34 cellular contexts compared by ENCODE assay signal in the genomic region with DNA sequence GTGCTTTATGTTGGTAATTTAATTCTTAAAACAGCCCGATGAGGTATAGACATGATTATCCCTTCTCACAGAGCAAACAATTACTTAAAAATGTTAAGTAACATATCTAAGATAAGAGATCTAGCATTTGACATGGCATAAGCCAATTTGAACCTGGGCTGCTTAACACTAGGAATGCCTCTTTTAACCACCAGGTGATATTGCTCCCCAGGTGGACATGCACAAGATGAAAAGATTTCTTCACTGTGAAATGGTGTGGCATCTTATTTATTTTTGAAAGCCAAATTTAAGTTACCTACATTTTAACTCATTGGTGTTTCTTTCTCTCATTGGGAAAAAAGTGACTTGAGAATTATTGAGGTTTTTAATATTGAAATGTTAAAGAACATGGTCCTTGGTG. TPM values are rescaled to one million over a fixed set of nuclear protein-coding genes. Genes with fewer than 3 reads are reported as not detected.
"Had no signal": no experiment of that assay in that cellular context is flagged by ENCODE, and none has a peak within 500 bp of the region (broad histone marks: within the 10 kb centered on the region; RNA-seq: fewer than 3 reads in every experiment).

No MANE protein-coding gene starts in this region.

- H3K27ac ChIP-seq: breast epithelium, gastrocnemius medialis, parathyroid adenoma, psoas muscle, sigmoid colon, upper lobe of left lung had no signal

- H3K27me3 Mint-ChIP-seq: activated CD4-positive, alpha-beta T cell treated with anti-CD3 and anti-CD28 coated beads for 36 hours; activated CD8-positive, alpha-beta memory T cell treated with anti-CD3 and anti-CD28 coated beads, Interleukin-2, amount 10 ng/mL, durations not matched to agents 7 days and 5 days; activated naive CD4-positive, alpha-beta T cell treated with anti-CD3 and anti-CD28 coated beads, Interleukin-2, amount 50 U/mL, for 24 hours; activated naive CD8-positive, alpha-beta T cell treated with anti-CD3 and anti-CD28 coated beads, Interleukin-2, amount 50 U/mL, for 24 hours; dendritic cell treated with granulocyte-macrophage colony-stimulating factor and Interleukin-4, amounts not matched to agents 40 ng/mL and 50 ng/mL, for 4 days; naive B cell; stimulated activated memory B cell treated with anti-CD40 and anti-IgM and Interleukin-4, amounts not matched to agents 10 μg/mL and 1 μg/mL and 100 μg/mL, for 72 hours; stimulated activated naive CD8-positive, alpha-beta T cell treated with anti-CD3 and anti-CD28 coated beads, Interleukin-15, amount 100 ng/mL, for 72 hours had no signal

- H3K4me2 ChIP-seq: smooth muscle cell had no signal

- ATAC-seq: activated CD4-positive, alpha-beta T cell treated with anti-CD3 and anti-CD28 coated beads for 36 hours; activated CD8-positive, alpha-beta memory T cell treated with anti-CD3 and anti-CD28 coated beads, Interleukin-2, amount 10 ng/mL, durations not matched to agents 7 days and 5 days; activated CD8-positive, alpha-beta T cell treated with anti-CD3 and anti-CD28 coated beads, Interleukin-2, amount 10 ng/mL, durations not matched to agents 7 days and 5 days; activated naive CD8-positive, alpha-beta T cell treated with anti-CD3 and anti-CD28 coated beads, Interleukin-2, amount 50 U/mL, for 24 hours; gastrocnemius medialis; left cardiac atrium; left ventricle myocardium superior; psoas muscle; stimulated activated memory B cell treated with anti-CD40 and anti-IgM and Interleukin-4, amounts not matched to agents 10 μg/mL and 1 μg/mL and 100 μg/mL, for 72 hours; stimulated activated naive CD8-positive, alpha-beta T cell treated with anti-CD3 and anti-CD28 coated beads, Interleukin-15, amount 100 ng/mL, for 72 hours had no signal

- H3K36me3 ChIP-seq: breast epithelium had no signal

- H3K27me3 ChIP-seq: breast epithelium, gastrocnemius medialis, sigmoid colon, upper lobe of left lung had no signal

- H3K4me1 ChIP-seq: breast epithelium, parathyroid adenoma, psoas muscle, sigmoid colon, upper lobe of left lung had no signal

- FAIRE-seq: endometrium, keratinocyte had no signal

- H3K4me3 ChIP-seq: breast epithelium, gastrocnemius medialis, psoas muscle, sigmoid colon, smooth muscle cell, upper lobe of left lung had no signal

- H2AFZ ChIP-seq: parathyroid adenoma had no signal

- DNase-seq: activated CD4-positive, alpha-beta T cell treated with anti-CD3 and anti-CD28 coated beads for 36 hours; activated CD4-positive, CD25-positive, alpha-beta regulatory T cell; activated CD8-positive, alpha-beta memory T cell treated with anti-CD3 and anti-CD28 coated beads, Interleukin-2, amount 10 ng/mL, durations not matched to agents 7 days and 5 days; activated CD8-positive, alpha-beta T cell treated with anti-CD3 and anti-CD28 coated beads, Interleukin-2, amount 10 ng/mL, durations not matched to agents 7 days and 5 days; activated naive CD8-positive, alpha-beta T cell treated with anti-CD3 and anti-CD28 coated beads, Interleukin-2, amount 50 U/mL, for 24 hours; activated T-cell treated with anti-CD3 and anti-CD28 coated beads, Interleukin-2, amount 50 U/mL, for 48 hours; amygdala; central memory CD4-positive, alpha-beta T cell; gastrocnemius medialis; glutamatergic neuron; left cardiac atrium; left ventricle myocardium superior; naive B cell; nephron progenitor cell; nucleus accumbens; psoas muscle; sigmoid colon; stimulated activated CD4-positive, alpha-beta T cell treated with anti-CD3 and anti-CD28 coated beads, Interleukin-1b, Interleukin-23, amount 100 ng/mL, for 48 hours; stimulated activated CD4-positive, alpha-beta T cell treated with anti-CD3 and anti-CD28 coated beads, Interleukin-4, amount 100 ng/mL, for 4 hours; stimulated activated CD8-positive, alpha-beta memory T cell treated with anti-CD3 and anti-CD28 coated beads, Interleukin-4, amount 100 ng/mL, for 48 hours; stimulated activated naive CD8-positive, alpha-beta T cell treated with anti-CD3 and anti-CD28 coated beads, Interleukin-15, amount 100 ng/mL, for 72 hours; substantia nigra; T-helper 2 cell; upper lobe of left lung had no signal

- H3K4me3 Mint-ChIP-seq: activated CD4-positive, alpha-beta T cell treated with anti-CD3 and anti-CD28 coated beads for 36 hours; activated CD8-positive, alpha-beta memory T cell treated with anti-CD3 and anti-CD28 coated beads, Interleukin-2, amount 10 ng/mL, durations not matched to agents 7 days and 5 days; activated CD8-positive, alpha-beta T cell treated with anti-CD3 and anti-CD28 coated beads, Interleukin-2, amount 10 ng/mL, durations not matched to agents 7 days and 5 days; activated naive CD4-positive, alpha-beta T cell treated with anti-CD3 and anti-CD28 coated beads, Interleukin-2, amount 50 U/mL, for 24 hours; activated naive CD8-positive, alpha-beta T cell treated with anti-CD3 and anti-CD28 coated beads, Interleukin-2, amount 50 U/mL, for 24 hours; dendritic cell treated with granulocyte-macrophage colony-stimulating factor and Interleukin-4, amounts not matched to agents 40 ng/mL and 50 ng/mL, for 4 days; naive B cell; nephron progenitor cell; stimulated activated memory B cell treated with anti-CD40 and anti-IgM and Interleukin-4, amounts not matched to agents 10 μg/mL and 1 μg/mL and 100 μg/mL, for 72 hours; stimulated activated naive CD8-positive, alpha-beta T cell treated with anti-CD3 and anti-CD28 coated beads, Interleukin-15, amount 100 ng/mL, for 72 hours had no signal

- H3K27ac Mint-ChIP-seq: activated CD4-positive, alpha-beta T cell treated with anti-CD3 and anti-CD28 coated beads for 36 hours; activated CD8-positive, alpha-beta memory T cell treated with anti-CD3 and anti-CD28 coated beads, Interleukin-2, amount 10 ng/mL, durations not matched to agents 7 days and 5 days; activated CD8-positive, alpha-beta T cell treated with anti-CD3 and anti-CD28 coated beads, Interleukin-2, amount 10 ng/mL, durations not matched to agents 7 days and 5 days; activated naive CD4-positive, alpha-beta T cell treated with anti-CD3 and anti-CD28 coated beads, Interleukin-2, amount 50 U/mL, for 24 hours; activated naive CD8-positive, alpha-beta T cell treated with anti-CD3 and anti-CD28 coated beads, Interleukin-2, amount 50 U/mL, for 24 hours; activated T-helper 2 cell treated with anti-CD3 and anti-CD28 coated beads, Interferon-gamma antibody, Interleukin-2, Interleukin-4, amounts not matched to agents 10 μg/mL and 5 μg/mL and 100 μg/mL, durations not matched to agents 14 hours and 24 hours and 36 hours; dendritic cell treated with granulocyte-macrophage colony-stimulating factor and Interleukin-4, amounts not matched to agents 40 ng/mL and 50 ng/mL, for 4 days; naive B cell; nephron progenitor cell; stimulated activated memory B cell treated with anti-CD40 and anti-IgM and Interleukin-4, amounts not matched to agents 10 μg/mL and 1 μg/mL and 100 μg/mL, for 72 hours; stimulated activated naive CD8-positive, alpha-beta T cell treated with anti-CD3 and anti-CD28 coated beads, Interleukin-15, amount 100 ng/mL, for 72 hours had no signal

- H3K9me3 ChIP-seq: gastrocnemius medialis had no signal

- H3K9ac ChIP-seq: parathyroid adenoma had no signal

- H3K4me1 Mint-ChIP-seq: activated CD4-positive, alpha-beta T cell treated with anti-CD3 and anti-CD28 coated beads for 36 hours; activated CD8-positive, alpha-beta memory T cell treated with anti-CD3 and anti-CD28 coated beads, Interleukin-2, amount 10 ng/mL, durations not matched to agents 7 days and 5 days; activated naive CD4-positive, alpha-beta T cell treated with anti-CD3 and anti-CD28 coated beads, Interleukin-2, amount 50 U/mL, for 24 hours; activated naive CD8-positive, alpha-beta T cell treated with anti-CD3 and anti-CD28 coated beads, Interleukin-2, amount 50 U/mL, for 24 hours; nephron progenitor cell; stimulated activated memory B cell treated with anti-CD40 and anti-IgM and Interleukin-4, amounts not matched to agents 10 μg/mL and 1 μg/mL and 100 μg/mL, for 72 hours; stimulated activated naive CD8-positive, alpha-beta T cell treated with anti-CD3 and anti-CD28 coated beads, Interleukin-15, amount 100 ng/mL, for 72 hours had no signal

RNA-seq across cellular contexts. Expression of a gene that starts 15.8 kb away (rescaled TPM):
- total RNA-seq: epithelial cell of proximal tubule had no signal
